In genomic region chr6:35729349-35729678, GRCh38 we compare ENCODE assay signal across 8 cellular contexts. TPM values are rescaled to one million over a fixed set of nuclear protein-coding genes. Genes with fewer than 3 reads are reported as not detected.
A peak's percentile ranks its signal among the peaks of the same experiment; 100 is the strongest.
DNase-seq lines count a peak whose midpoint lies in the region; ATAC-seq and TF ChIP-seq lines count a peak whose summit lies in the region.
"Had no signal": no experiment of that assay in that cellular context is flagged by ENCODE, and none has a peak within 500 bp of the region (broad histone marks: within the 10 kb centered on the region; RNA-seq: fewer than 3 reads in every experiment).

No MANE protein-coding gene starts in this region.

- H3K4me3 Mint-ChIP-seq in activated T-helper 1 cell treated with anti-CD3 and anti-CD28 coated beads, Interleukin-12 subunit alpha, Interleukin-12 subunit beta, Interleukin-2, Interleukin-4 antibody, amounts not matched to agents 30 ng/mL and 10 ng/mL and 1 ng/mL, durations not matched to agents 14 hours and 24 hours and 36 hours = peak overlapping the region; percentile 53
- H3K4me3 Mint-ChIP-seq in naive B cell = peak overlapping the region in 7 of 8 donors; percentile 17 to 90 (median 55)

- peak overlapping the region; percentile 98 for H3K27ac ChIP-seq in C4-2B

- no peaks in the 10 kb centered on the region for H3K27me3 Mint-ChIP-seq in activated T-helper 1 cell treated with anti-CD3 and anti-CD28 coated beads, Interleukin-12 subunit alpha, Interleukin-12 subunit beta, Interleukin-2, Interleukin-4 antibody, amounts not matched to agents 30 ng/mL and 10 ng/mL and 1 ng/mL, durations not matched to agents 14 hours and 24 hours and 36 hours (ENCODE audit: insufficient read depth)
- peaks cover 0 to 18% (median 8%) of the 10 kb centered on the region in 3 donors for H3K27me3 Mint-ChIP-seq in naive B cell

- H3K4me1 Mint-ChIP-seq in activated T-helper 1 cell treated with anti-CD3 and anti-CD28 coated beads, Interleukin-12 subunit alpha, Interleukin-12 subunit beta, Interleukin-2, Interleukin-4 antibody, amounts not matched to agents 30 ng/mL and 10 ng/mL and 1 ng/mL, durations not matched to agents 14 hours and 24 hours and 36 hours (ENCODE audit: low read depth) = peaks cover 74% of the 10 kb centered on the region
- peaks cover 51 to 61% (median 57%) of the 10 kb centered on the region in 3 donors for H3K4me1 Mint-ChIP-seq in naive B cell

- intact Hi-C loops in activated T-helper 1 cell treated with anti-CD3 and anti-CD28 coated beads, Interleukin-12 subunit alpha, Interleukin-12 subunit beta, Interleukin-2, Interleukin-4 antibody, amounts not matched to agents 30 ng/mL and 10 ng/mL and 1 ng/mL, durations not matched to agents 14 hours and 24 hours and 36 hours (cut with micrococcal nuclease) = no loop called here

- no peak for DNase-seq in activated T-helper 1 cell treated with anti-CD3 and anti-CD28 coated beads, Interleukin-12 subunit alpha, Interleukin-12 subunit beta, Interleukin-2, Interleukin-4 antibody, amounts not matched to agents 30 ng/mL and 10 ng/mL and 1 ng/mL, durations not matched to agents 14 hours and 24 hours and 36 hours (ENCODE audit: low spot score)
- DNase-seq in naive B cell (no peak), dermis blood vessel endothelial cell (no peak), EL (no peak)
- DNase-seq in effector CD8-positive, alpha-beta T cell (lab: John Stamatoyannopoulos, UW) = no peak
- DNase-seq: NCI-H1105 had no signal

- ATAC-seq in naive B cell (ENCODE audit: low read depth in 2 of 2) = no peak

- no peaks in the 10 kb centered on the region for H3K36me3 Mint-ChIP-seq in activated T-helper 1 cell treated with anti-CD3 and anti-CD28 coated beads, Interleukin-12 subunit alpha, Interleukin-12 subunit beta, Interleukin-2, Interleukin-4 antibody, amounts not matched to agents 30 ng/mL and 10 ng/mL and 1 ng/mL, durations not matched to agents 14 hours and 24 hours and 36 hours (ENCODE audit: low read depth)
- H3K36me3 Mint-ChIP-seq in naive B cell = no peaks in the 10 kb centered on the region

- peak overlapping the region; percentile 77 for H3K27ac Mint-ChIP-seq in activated T-helper 1 cell treated with anti-CD3 and anti-CD28 coated beads, Interleukin-12 subunit alpha, Interleukin-12 subunit beta, Interleukin-2, Interleukin-4 antibody, amounts not matched to agents 30 ng/mL and 10 ng/mL and 1 ng/mL, durations not matched to agents 14 hours and 24 hours and 36 hours
- H3K27ac Mint-ChIP-seq in naive B cell = peak overlapping the region in 5 of 6 donors; percentile 7 to 95 (median 78)

- H3K9me3 Mint-ChIP-seq in activated T-helper 1 cell treated with anti-CD3 and anti-CD28 coated beads, Interleukin-12 subunit alpha, Interleukin-12 subunit beta, Interleukin-2, Interleukin-4 antibody, amounts not matched to agents 30 ng/mL and 10 ng/mL and 1 ng/mL, durations not matched to agents 14 hours and 24 hours and 36 hours = no peaks in the 10 kb centered on the region
- no peaks in the 10 kb centered on the region for H3K9me3 Mint-ChIP-seq in naive B cell

- no peak for TF ChIP-seq CTCF in C4-2B (conservative IDR thresholded peaks at IDR 0.05)

RNA-seq across cellular contexts. Expression of gene ARMC12, which starts 7.5 kb away (rescaled TPM):
- 0.24 and 0.41 TPM in 2 replicates for total RNA-seq in activated T-helper 1 cell treated with anti-CD3 and anti-CD28 coated beads, Interleukin-12 subunit alpha, Interleukin-12 subunit beta, Interleukin-2, Interleukin-4 antibody, amounts not matched to agents 30 ng/mL and 10 ng/mL and 1 ng/mL, durations not matched to agents 14 hours and 24 hours and 36 hours
- 1 to 10 TPM in 1 of 6 donors, under 1 TPM in 3, not detected in 2; 0.30 to 2.2 (median 0.77) TPM for polyA plus RNA-seq in naive B cell (ENCODE audit: low read depth in 6 of 6)
- total RNA-seq in dermis blood vessel endothelial cell = 0.34 and 0.37 TPM in 2 replicates

RNA-seq across cellular contexts. Expression of gene FKBP5, which starts 40.6 kb away (rescaled TPM):
- 60.9 and 62.4 TPM in 2 replicates for total RNA-seq in activated T-helper 1 cell treated with anti-CD3 and anti-CD28 coated beads, Interleukin-12 subunit alpha, Interleukin-12 subunit beta, Interleukin-2, Interleukin-4 antibody, amounts not matched to agents 30 ng/mL and 10 ng/mL and 1 ng/mL, durations not matched to agents 14 hours and 24 hours and 36 hours
- polyA plus RNA-seq in naive B cell (ENCODE audit: low read depth in 6 of 6) = 10 to 100 TPM in 3 of 6 donors, 1 to 10 TPM in 3; 6.7 to 80.8 (median 15.1) TPM
- total RNA-seq in dermis blood vessel endothelial cell = 40.0 and 73.4 TPM in 2 replicates

RNA-seq across cellular contexts. Expression of gene CLPSL2, which starts 47.1 kb away (rescaled TPM):
- total RNA-seq in activated T-helper 1 cell treated with anti-CD3 and anti-CD28 coated beads, Interleukin-12 subunit alpha, Interleukin-12 subunit beta, Interleukin-2, Interleukin-4 antibody, amounts not matched to agents 30 ng/mL and 10 ng/mL and 1 ng/mL, durations not matched to agents 14 hours and 24 hours and 36 hours = not detected in 2 replicates
- not detected for polyA plus RNA-seq in naive B cell (ENCODE audit: low read depth in 6 of 6)
- not detected in 2 replicates for total RNA-seq in dermis blood vessel endothelial cell
- total RNA-seq: Daoy had no signal

RNA-seq across cellular contexts. Expression of gene CLPSL1, which starts 51.5 kb away (rescaled TPM):
- not detected in 2 replicates for total RNA-seq in activated T-helper 1 cell treated with anti-CD3 and anti-CD28 coated beads, Interleukin-12 subunit alpha, Interleukin-12 subunit beta, Interleukin-2, Interleukin-4 antibody, amounts not matched to agents 30 ng/mL and 10 ng/mL and 1 ng/mL, durations not matched to agents 14 hours and 24 hours and 36 hours
- polyA plus RNA-seq in naive B cell (ENCODE audit: low read depth in 6 of 6) = not detected
- not detected in 2 replicates for total RNA-seq in dermis blood vessel endothelial cell
- total RNA-seq: Daoy had no signal
